13 cellular contexts compared by ENCODE assay signal in genomic region chr1:10803971-10804820, GRCh38. TPM values are rescaled to one million over a fixed set of nuclear protein-coding genes. Genes with fewer than 3 reads are reported as not detected.
DNase-seq lines count a peak whose midpoint lies in the region; ATAC-seq and TF ChIP-seq lines count a peak whose summit lies in the region.
"Had no signal": no experiment of that assay in that cellular context is flagged by ENCODE, and none has a peak within 500 bp of the region (broad histone marks: within the 10 kb centered on the region; RNA-seq: fewer than 3 reads in every experiment).

No MANE protein-coding gene starts in this region.

- H3K4me1 ChIP-seq in osteoblast (ENCODE audit: insufficient read depth, low read length) = no peaks in the 10 kb centered on the region

- H3K79me2 ChIP-seq in osteoblast (ENCODE audit: insufficient read depth, low read length) = no peaks in the 10 kb centered on the region

- H3K36me3 Mint-ChIP-seq in CD14-positive monocyte = no peaks in the 10 kb centered on the region

- DNase-seq in DMS53 treated with DMSO at 0.1 percent for 48 hours (lab: John Stamatoyannopoulos, UW; ENCODE audit: unreplicated experiment) (peak; percentile 25), LoVo (ENCODE audit: low spot score) (peak; percentile 48), T47D (ENCODE audit: low read depth in 1 of 2, low spot score in 1 of 2) (peak; percentile 67 to 83), osteoblast (ENCODE audit: insufficient read length, low spot score, missing footprints) (peak; percentile 51), putamen (ENCODE audit: low spot score) (no peak), CD14-positive monocyte (ENCODE audit: low spot score) (no peak)
- DNase-seq: DMS79 treated with DMSO at 0.1 percent for 48 hours; KG1; mesenchymal stem cell; NK-92 treated with Interleukin-12 subunit alpha and Interleukin-12 subunit beta, amount 100 ng/mL, for 24 hours had no signal

- H3K4me3 ChIP-seq in osteoblast (ENCODE audit: insufficient read depth, low read length) = no peak overlapping the region

- no peak for TF ChIP-seq CTCF in osteoblast (IDR thresholded peaks at IDR 0.05; ENCODE audit: extremely low read depth, low read depth, low read length)
- TF ChIP-seq CTCF in CD14-positive monocyte (IDR thresholded peaks at IDR 0.05) = no peak

- no peak overlapping the region for H2AFZ ChIP-seq in osteoblast (ENCODE audit: low read length)

- no peaks in the 10 kb centered on the region for H3K9me3 Mint-ChIP-seq in CD14-positive monocyte
- H3K9me3 Mint-ChIP-seq: activated T-helper 2 cell treated with anti-CD3 and anti-CD28 coated beads, Interferon-gamma antibody, Interleukin-2, Interleukin-4, amounts not matched to agents 10 μg/mL and 5 μg/mL and 100 μg/mL, durations not matched to agents 14 hours and 24 hours and 36 hours had no signal

- no peak overlapping the region for H3K27ac ChIP-seq in osteoblast (ENCODE audit: low read depth, low read length)

- in situ Hi-C loops in T47D (cut with HindIII; ENCODE audit: low pct_unique_long_range_greater_than_20kb, low sequenced_read_pairs) = no loop called here

- ATAC-seq in HG02610 (IDR thresholded peaks at IDR 0.05; ENCODE audit: unreplicated experiment) (no peak), GM19455 (IDR thresholded peaks at IDR 0.05; ENCODE audit: unreplicated experiment) (no peak)

- no peaks in the 10 kb centered on the region for H3K4me1 Mint-ChIP-seq in CD14-positive monocyte

- no peak overlapping the region for H3K4me2 ChIP-seq in osteoblast (ENCODE audit: insufficient read depth, low read length)

- no peak overlapping the region for H3K4me3 Mint-ChIP-seq in CD14-positive monocyte

- peaks cover 29 to 48% (median 38%) of the 10 kb centered on the region in 3 donors for H3K27me3 Mint-ChIP-seq in CD14-positive monocyte (ENCODE audit: low read depth in 3 of 3)

- H3K27ac Mint-ChIP-seq in CD14-positive monocyte = no peak overlapping the region
- H3K27ac Mint-ChIP-seq: activated T-helper 2 cell treated with anti-CD3 and anti-CD28 coated beads, Interferon-gamma antibody, Interleukin-2, Interleukin-4, amounts not matched to agents 10 μg/mL and 5 μg/mL and 100 μg/mL, durations not matched to agents 14 hours and 24 hours and 36 hours had no signal

- H4K20me1 ChIP-seq in osteoblast (ENCODE audit: insufficient read depth, low read length) = peaks cover 2% of the 10 kb centered on the region

- peaks cover 92% of the 10 kb centered on the region for H3K27me3 ChIP-seq in osteoblast (ENCODE audit: insufficient read depth, low read length)

- H3K9me3 ChIP-seq in osteoblast (ENCODE audit: low read depth, low read length) = no peaks in the 10 kb centered on the region

- intact Hi-C loops in CD14-positive monocyte (cut with micrococcal nuclease) = no loop called here

- H3K36me3 ChIP-seq in osteoblast (ENCODE audit: insufficient read depth, low read length) = no peaks in the 10 kb centered on the region

RNA-seq across cellular contexts. Expression of gene CASZ1, which starts 7.8 kb away (rescaled TPM):
- 0.36 and 0.59 TPM in 2 replicates for total RNA-seq in osteoblast
- polyA plus RNA-seq in CD14-positive monocyte = under 1 TPM; 0.30 to 0.50 TPM

Comparison
In these comparisons a context has a peak if more than half of its experiments do, and no peak if none do; other contexts are left out.
1. DNase-seq: peak in DMS53 treated with DMSO at 0.1 percent for 48 hours (single experiment), LoVo (single experiment), T47D (2 of 2) and osteoblast (single experiment); none in putamen (single experiment) and CD14-positive monocyte (single experiment).